ENCODE assay signal across 27 cellular contexts in genomic region chr13:45975337-45975736, GRCh38.
"Had no signal": no experiment of that assay in that cellular context is flagged by ENCODE, and none has a peak within 500 bp of the region (broad histone marks: within the 10 kb centered on the region; RNA-seq: fewer than 3 reads in every experiment).

No MANE protein-coding gene starts in this region.

- H3K36me3 ChIP-seq: ovary, prostate gland, uterus had no signal

- H3K4me2 ChIP-seq: hepatocyte had no signal

- H3K4me3 ChIP-seq: body of pancreas, hepatocyte, left lung, ovary, prostate gland, testis, uterus had no signal

- H3K27ac ChIP-seq: body of pancreas, foreskin keratinocyte, hepatocyte, left lung, neutrophil, ovary, prostate gland, testis, uterus, WERI-Rb-1 had no signal

- ATAC-seq: body of pancreas; left lung; natural killer cell treated with Interleukin-12 subunit alpha and Interleukin-12 subunit beta and Interleukin-15 and Interleukin-18, amount 100 ng/mL, for 72 hours had no signal

- H3K9me3 Mint-ChIP-seq: dendritic cell treated with granulocyte-macrophage colony-stimulating factor and Interleukin-4, amounts not matched to agents 40 ng/mL and 50 ng/mL, for 4 days; immature natural killer cell; natural killer cell treated with Interleukin-12 subunit alpha and Interleukin-12 subunit beta and Interleukin-15 and Interleukin-18, amount 100 ng/mL, for 72 hours had no signal

- DNase-seq: activated CD4-positive, alpha-beta T cell treated with anti-CD3 and anti-CD28 coated beads for 1 hour; activated CD4-positive, alpha-beta T cell treated with anti-CD3 and anti-CD28 coated beads, Interleukin-2, amount 50 U/mL, for 4 hours; activated CD8-positive, alpha-beta memory T cell treated with anti-CD3 and anti-CD28 coated beads for 24 hours; activated CD8-positive, alpha-beta memory T cell treated with anti-CD3 and anti-CD28 coated beads, Interleukin-2, amount 50 U/mL, for 48 hours; activated effector memory CD4-positive, alpha-beta T cell treated with anti-CD3 and anti-CD28 coated beads, Interleukin-2, amount 50 U/mL, for 16 hours; activated naive CD4-positive, alpha-beta T cell treated with anti-CD3 and anti-CD28 coated beads, Interleukin-2, amount 50 U/mL, for 16 hours; activated T-cell treated with anti-CD3 and anti-CD28 coated beads, Interleukin-2, amount 50 U/mL, for 48 hours; anterior cingulate cortex; body of pancreas; effector CD4-positive, alpha-beta T cell; foreskin keratinocyte; glutamatergic neuron; immature natural killer cell; left lung; midbrain; ovary; stimulated activated CD4-positive, alpha-beta T cell treated with anti-CD3 and anti-CD28 coated beads, Interleukin-12 subunit alpha, Interleukin-12 subunit beta, amount 100 ng/mL, for 4 hours; T-helper 1 cell; testis; trophoblast cell; uterus; WERI-Rb-1 had no signal

- H3K4me1 ChIP-seq: body of pancreas, left lung, prostate gland, testis, uterus had no signal

- H3K27ac Mint-ChIP-seq: dendritic cell treated with granulocyte-macrophage colony-stimulating factor and Interleukin-4, amounts not matched to agents 40 ng/mL and 50 ng/mL, for 4 days; immature natural killer cell; natural killer cell treated with Interleukin-12 subunit alpha and Interleukin-12 subunit beta and Interleukin-15 and Interleukin-18, amount 100 ng/mL, for 72 hours had no signal

- H3K9me3 ChIP-seq: body of pancreas, left lung, neutrophil, ovary, prostate gland, testis, uterus had no signal

- H2AFZ ChIP-seq: hepatocyte had no signal

- H3K27me3 ChIP-seq: body of pancreas, foreskin keratinocyte, hepatocyte, left lung, neutrophil, ovary, testis, uterus had no signal

- H3K4me3 Mint-ChIP-seq: dendritic cell treated with granulocyte-macrophage colony-stimulating factor and Interleukin-4, amounts not matched to agents 40 ng/mL and 50 ng/mL, for 4 days; immature natural killer cell; natural killer cell treated with Interleukin-12 subunit alpha and Interleukin-12 subunit beta and Interleukin-15 and Interleukin-18, amount 100 ng/mL, for 72 hours had no signal

- H3K79me2 ChIP-seq: hepatocyte had no signal

- H3K27me3 Mint-ChIP-seq: dendritic cell treated with granulocyte-macrophage colony-stimulating factor and Interleukin-4, amounts not matched to agents 40 ng/mL and 50 ng/mL, for 4 days; natural killer cell treated with Interleukin-12 subunit alpha and Interleukin-12 subunit beta and Interleukin-15 and Interleukin-18, amount 100 ng/mL, for 72 hours had no signal
